ENCODE assay signal across 8 cellular contexts in the genomic region with DNA sequence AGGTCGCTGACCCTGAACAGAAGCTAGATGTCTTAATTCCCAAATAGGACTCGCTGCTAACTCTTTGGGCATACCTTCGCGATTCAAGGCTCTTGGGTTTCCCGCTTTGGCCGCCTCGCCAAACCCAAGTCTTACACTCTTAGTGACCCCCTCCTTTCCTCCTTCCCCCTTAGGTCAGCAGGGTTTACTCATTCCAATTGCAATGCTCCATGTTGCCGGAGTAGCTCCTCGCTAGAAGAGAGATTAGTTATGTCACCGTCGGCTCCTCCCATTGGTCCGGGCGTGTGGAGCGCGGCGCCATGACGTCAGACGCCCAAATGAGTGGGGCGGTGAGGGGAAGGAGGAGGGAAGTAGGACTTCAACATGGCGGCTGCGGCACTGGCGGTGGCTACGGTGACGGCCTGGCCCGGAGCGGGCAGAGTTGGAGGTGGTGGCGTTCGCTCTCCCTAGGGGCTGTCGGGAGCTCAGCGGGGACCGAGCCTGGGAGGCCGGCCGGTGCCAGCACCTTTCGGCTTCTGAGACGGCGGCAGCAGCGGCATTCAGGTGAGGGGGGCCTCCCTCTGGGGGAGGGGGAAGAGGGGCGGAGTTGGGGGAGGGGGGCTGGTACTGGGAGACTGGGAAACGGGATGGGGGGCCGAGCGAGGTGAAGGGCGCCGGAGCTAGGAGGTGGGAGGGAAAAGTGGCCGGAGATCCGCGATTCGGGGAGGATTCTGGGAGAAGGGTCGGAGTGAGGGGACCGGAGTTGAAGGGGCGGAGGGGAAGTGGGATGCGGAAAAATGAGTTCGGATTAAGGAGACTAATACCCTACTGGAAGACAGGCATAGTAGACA. TPM values are rescaled to one million over a fixed set of nuclear protein-coding genes. Genes with fewer than 3 reads are reported as not detected.
DNase-seq lines count a peak whose midpoint lies in the region; ATAC-seq and TF ChIP-seq lines count a peak whose summit lies in the region.

TSS of gene UBAP1 (plus strand) at position 346 of the 830 bp plus-strand sequence. CDS start 41,872 bp downstream, outside the sequence.

- H3K9me3 Mint-ChIP-seq in T-cell (no peaks in the 10 kb centered on the region), type B pancreatic cell (no peaks in the 10 kb centered on the region)

- TF ChIP-seq CTCF in GM12875 (IDR thresholded peaks at IDR 0.05; ENCODE audit: borderline replicate concordance, insufficient read depth, low read depth, low read length): no peak
- peak in 2 of 12 donors; percentile 7 to 9 for TF ChIP-seq CTCF in heart left ventricle (IDR thresholded peaks at IDR 0.05)
- TF ChIP-seq CTCF in type B pancreatic cell (conservative IDR thresholded peaks at IDR 0.05): peak; percentile 12

- H3K27ac ChIP-seq in adipose tissue (ENCODE audit: low read depth, low read length): peak within 1 kb of the TSS; percentile 84
- H3K27ac ChIP-seq in heart left ventricle: peak within 1 kb of the TSS; percentile 84 to 96 (median 92)

- H3K4me1 Mint-ChIP-seq in T-cell (peaks cover 24 to 27% (median 24%) of the 10 kb centered on the region in 3 donors), type B pancreatic cell (ENCODE audit: unreplicated experiment) (peaks cover 10% of the 10 kb centered on the region)

- H3K4me3 ChIP-seq in GM12875 (ENCODE audit: low read depth, low read length): peak within 1 kb of the TSS; percentile 83
- peak within 1 kb of the TSS; percentile 34 to 95 (median 76) for H3K4me3 ChIP-seq in heart left ventricle

- H3K4me1 ChIP-seq in heart left ventricle: peaks cover 0 to 23% (median 11%) of the 10 kb centered on the region in 12 donors

- H3K27me3 Mint-ChIP-seq in T-cell (no peaks in the 10 kb centered on the region), type B pancreatic cell (no peaks in the 10 kb centered on the region)

- intact Hi-C loops in heart left ventricle (cut with DNase I): loop anchor here in 9 of 10 donors (2.0 to 10.0 kb wide), 6 partner anchors 37 to 76 kb away; partner anchors contain the start of gene DCAF12 (in 6 of the 9)

- peaks cover 0 to 4% (median 0%) of the 10 kb centered on the region in 9 donors for H3K36me3 ChIP-seq in heart left ventricle

- no peaks in the 10 kb centered on the region for H3K27me3 ChIP-seq in heart left ventricle

- DNase-seq in NCI-H1436 (lab: John Stamatoyannopoulos, UW): peak; percentile 95
- peak; percentile 83 to 97 (median 95) for DNase-seq in T-cell
- DNase-seq in heart left ventricle: peak; percentile 97 to 98 (median 97)
- DNase-seq in pons (ENCODE audit: low spot score): peak; percentile 98
- peak; percentile 95 for DNase-seq in type B pancreatic cell (ENCODE audit: extremely low spot score, unreplicated experiment)

- H3K36me3 Mint-ChIP-seq in T-cell: peaks cover 2% of the 10 kb centered on the region
- H3K36me3 Mint-ChIP-seq in type B pancreatic cell: peaks cover 10% of the 10 kb centered on the region

- POLR2A ChIA-PET in T-cell (lab: Charles Lee): interaction anchor here (0.5 to 1.2 kb wide), 13 partner anchors 13 to 1151 kb away, joined by 3 to 5 read pairs (median 3); partner anchors contain the start of gene DCAF12 (in 1 of the 2)

- ATAC-seq in HG02798 (IDR thresholded peaks at IDR 0.05; ENCODE audit: poor library complexity, unreplicated experiment) (peak; percentile 99), T-cell (replicated peaks in 1 of 4) (peak; percentile 99), heart left ventricle (peak; percentile 99 to 100 (median 100))

- 0 to 1% (median 0%) methylated on average over 48 to 52 of the region's 52 CpGs for WGBS in adipose tissue, 3 donors
- WGBS in heart left ventricle, 4 donors: 0 to 1% (median 0%) methylated on average over 40 to 52 of the region's 52 CpGs

- peak in 1 of 2 donors; percentile 81 for TF ChIP-seq POLR2A in heart left ventricle (IDR thresholded peaks at IDR 0.05)

- H3K27ac Mint-ChIP-seq in T-cell (peak within 1 kb of the TSS; percentile 86 to 98), type B pancreatic cell (peak within 1 kb of the TSS; percentile 99)

- no peaks in the 10 kb centered on the region for H3K9me3 ChIP-seq in heart left ventricle

- CTCF ChIA-PET in T-cell (lab: Charles Lee): interaction anchor here (0.5 to 1.7 kb wide), 11 partner anchors 8 to 889 kb away, joined by 3 to 7 read pairs (median 3); partner anchors contain the start of genes ARID3C (in 1 of the 2) and NFX1 (in 1 of the 2)

- H3K4me3 Mint-ChIP-seq in T-cell (peak within 1 kb of the TSS; percentile 90 to 98 (median 93)), type B pancreatic cell (peak within 1 kb of the TSS; percentile 97)

RNA-seq across cellular contexts. Expression of gene UBAP1, which starts in this region (rescaled TPM):
- total RNA-seq in T-cell: 10 to 100 TPM; 33.1 to 42.2 (median 35.5) TPM
- 10 to 100 TPM; 19.9 to 54.4 (median 43.2) TPM for polyA plus RNA-seq in adipose tissue
- 10 to 100 TPM; 35.1 to 55.6 (median 43.1) TPM for total RNA-seq in heart left ventricle
- polyA plus RNA-seq in heart left ventricle: 10 to 100 TPM; 18.7 to 66.1 TPM
- 35.9 and 46.2 TPM in 2 replicates for total RNA-seq in type B pancreatic cell (ENCODE audit: low replicate concordance)

Comparison
In these comparisons a context has a peak if more than half of its experiments do, and no peak if none do; other contexts are left out.
1. Peak in every context shown above with its lines: DNase-seq, ATAC-seq, H3K4me3 ChIP-seq and H3K27ac ChIP-seq.